ENCODE assay signal across 17 cellular contexts in the genomic region with DNA sequence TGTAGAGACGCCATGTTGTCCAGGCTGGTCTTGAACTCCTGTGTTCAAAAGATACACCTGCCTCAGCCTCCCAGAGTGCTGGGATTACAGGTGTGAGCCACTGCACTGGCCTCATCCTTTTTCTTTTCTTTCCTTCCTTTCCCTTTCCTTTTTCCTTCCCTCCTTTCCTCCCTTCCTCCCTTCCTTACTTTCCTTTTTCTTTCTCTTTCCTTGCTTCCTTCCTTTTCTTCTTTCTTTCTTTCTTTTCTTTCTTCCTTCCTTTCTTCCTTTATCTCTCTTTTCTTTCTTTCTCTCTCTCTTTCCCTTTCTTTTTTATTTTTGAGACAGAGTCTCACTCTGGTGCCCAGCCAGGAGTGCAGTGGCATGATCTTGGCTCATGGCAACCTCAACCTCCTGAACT. TPM values are rescaled to one million over a fixed set of nuclear protein-coding genes. Genes with fewer than 3 reads are reported as not detected.
DNase-seq lines count a peak whose midpoint lies in the region; ATAC-seq and TF ChIP-seq lines count a peak whose summit lies in the region.
"Had no signal": no experiment of that assay in that cellular context is flagged by ENCODE, and none has a peak within 500 bp of the region (broad histone marks: within the 10 kb centered on the region; RNA-seq: fewer than 3 reads in every experiment).

No MANE protein-coding gene starts in this region.

- CTCF ChIA-PET in activated CD8-positive, alpha-beta memory T cell treated with anti-CD3 and anti-CD28 coated beads, Interleukin-2, amount 10 ng/mL, durations not matched to agents 7 days and 5 days (lab: Charles Lee): interaction anchor here (1.7 kb wide), 1 partner anchor 10 kb away, joined by 3 read pairs; no protein-coding TSS in a partner anchor

- no peak overlapping the region for H3K4me3 ChIP-seq in testis
- H3K4me3 ChIP-seq: BLaER1 treated with 17β-estradiol and CSF1 and Interleukin-3, amounts not matched to agents 10 nM and 100 nM; GM12878 had no signal

- H3K4me3 Mint-ChIP-seq in stimulated activated naive CD8-positive, alpha-beta T cell treated with anti-CD3 and anti-CD28 coated beads, Interleukin-15, Interleukin-2, amounts not matched to agents 100 ng/mL and 50 ng/mL, for 24 hours: no peak overlapping the region
- no peak overlapping the region for H3K4me3 Mint-ChIP-seq in stimulated activated naive CD8-positive, alpha-beta T cell treated with anti-CD3 and anti-CD28 coated beads, Interleukin-15, amount 100 ng/mL, for 72 hours
- no peak overlapping the region for H3K4me3 Mint-ChIP-seq in activated T-helper 1 cell treated with anti-CD3 and anti-CD28 coated beads, Interleukin-12 subunit alpha, Interleukin-12 subunit beta, Interleukin-2, Interleukin-4 antibody, amounts not matched to agents 30 ng/mL and 10 ng/mL and 1 ng/mL, durations not matched to agents 14 hours and 24 hours and 36 hours
- peak overlapping the region in 1 of 3 experiments; percentile 24 for H3K4me3 Mint-ChIP-seq in nephron
- no peak overlapping the region for H3K4me3 Mint-ChIP-seq in activated CD8-positive, alpha-beta memory T cell treated with anti-CD3 and anti-CD28 coated beads, Interleukin-2, amount 10 ng/mL, durations not matched to agents 7 days and 5 days
- H3K4me3 Mint-ChIP-seq: B cell; CD8-positive, alpha-beta T cell; H9 had no signal

- intact Hi-C loops in activated T-helper 1 cell treated with anti-CD3 and anti-CD28 coated beads, Interleukin-12 subunit alpha, Interleukin-12 subunit beta, Interleukin-2, Interleukin-4 antibody, amounts not matched to agents 30 ng/mL and 10 ng/mL and 1 ng/mL, durations not matched to agents 14 hours and 24 hours and 36 hours (cut with micrococcal nuclease): no loop called here
- intact Hi-C loops in testis (cut with DNase I; ENCODE audit: low total_unique reads): no loop called here

- H3K27ac Mint-ChIP-seq in stimulated activated naive CD8-positive, alpha-beta T cell treated with anti-CD3 and anti-CD28 coated beads, Interleukin-15, Interleukin-2, amounts not matched to agents 100 ng/mL and 50 ng/mL, for 24 hours: peak overlapping the region; percentile 47
- H3K27ac Mint-ChIP-seq in stimulated activated naive CD8-positive, alpha-beta T cell treated with anti-CD3 and anti-CD28 coated beads, Interleukin-15, amount 100 ng/mL, for 72 hours: peak overlapping the region in 1 of 2 donors; percentile 10
- peak overlapping the region; percentile 14 for H3K27ac Mint-ChIP-seq in activated T-helper 1 cell treated with anti-CD3 and anti-CD28 coated beads, Interleukin-12 subunit alpha, Interleukin-12 subunit beta, Interleukin-2, Interleukin-4 antibody, amounts not matched to agents 30 ng/mL and 10 ng/mL and 1 ng/mL, durations not matched to agents 14 hours and 24 hours and 36 hours
- H3K27ac Mint-ChIP-seq in nephron: peak overlapping the region in 2 of 3 experiments; percentile 36 to 59
- H3K27ac Mint-ChIP-seq in activated CD8-positive, alpha-beta memory T cell treated with anti-CD3 and anti-CD28 coated beads, Interleukin-2, amount 10 ng/mL, durations not matched to agents 7 days and 5 days: no peak overlapping the region
- H3K27ac Mint-ChIP-seq: B cell; CD8-positive, alpha-beta T cell; H9 had no signal

- H3K27me3 ChIP-seq in testis: no peaks in the 10 kb centered on the region

- no peaks in the 10 kb centered on the region for H3K9me3 Mint-ChIP-seq in stimulated activated naive CD8-positive, alpha-beta T cell treated with anti-CD3 and anti-CD28 coated beads, Interleukin-15, Interleukin-2, amounts not matched to agents 100 ng/mL and 50 ng/mL, for 24 hours
- H3K9me3 Mint-ChIP-seq in stimulated activated naive CD8-positive, alpha-beta T cell treated with anti-CD3 and anti-CD28 coated beads, Interleukin-15, amount 100 ng/mL, for 72 hours: no peaks in the 10 kb centered on the region
- H3K9me3 Mint-ChIP-seq in activated T-helper 1 cell treated with anti-CD3 and anti-CD28 coated beads, Interleukin-12 subunit alpha, Interleukin-12 subunit beta, Interleukin-2, Interleukin-4 antibody, amounts not matched to agents 30 ng/mL and 10 ng/mL and 1 ng/mL, durations not matched to agents 14 hours and 24 hours and 36 hours: no peaks in the 10 kb centered on the region
- H3K9me3 Mint-ChIP-seq in nephron: no peaks in the 10 kb centered on the region
- H3K9me3 Mint-ChIP-seq in activated CD8-positive, alpha-beta memory T cell treated with anti-CD3 and anti-CD28 coated beads, Interleukin-2, amount 10 ng/mL, durations not matched to agents 7 days and 5 days (ENCODE audit: low read depth): no peaks in the 10 kb centered on the region
- H3K9me3 Mint-ChIP-seq: CD8-positive, alpha-beta T cell; H9 had no signal

- WGBS in testis, 2 donors: 88 to 95% methylated on average over 1 of the region's 1 CpG

- TF ChIP-seq CTCF in nephron (IDR thresholded peaks at IDR 0.05; ENCODE audit: unreplicated experiment in 3 of 3): no peak
- no peak for TF ChIP-seq CTCF in testis (IDR thresholded peaks at IDR 0.05)

- peaks cover 55% of the 10 kb centered on the region for H3K4me1 ChIP-seq in testis

- H3K36me3 Mint-ChIP-seq in stimulated activated naive CD8-positive, alpha-beta T cell treated with anti-CD3 and anti-CD28 coated beads, Interleukin-15, Interleukin-2, amounts not matched to agents 100 ng/mL and 50 ng/mL, for 24 hours (ENCODE audit: low read depth): peaks cover 4% of the 10 kb centered on the region
- H3K36me3 Mint-ChIP-seq in activated T-helper 1 cell treated with anti-CD3 and anti-CD28 coated beads, Interleukin-12 subunit alpha, Interleukin-12 subunit beta, Interleukin-2, Interleukin-4 antibody, amounts not matched to agents 30 ng/mL and 10 ng/mL and 1 ng/mL, durations not matched to agents 14 hours and 24 hours and 36 hours (ENCODE audit: low read depth): peaks cover 7% of the 10 kb centered on the region
- H3K36me3 Mint-ChIP-seq in nephron (ENCODE audit: low read depth): peaks cover 12% of the 10 kb centered on the region
- H3K36me3 Mint-ChIP-seq in activated CD8-positive, alpha-beta memory T cell treated with anti-CD3 and anti-CD28 coated beads, Interleukin-2, amount 10 ng/mL, durations not matched to agents 7 days and 5 days: peaks cover 3% of the 10 kb centered on the region

- no peaks in the 10 kb centered on the region for H3K9me3 ChIP-seq in testis
- H3K9me3 ChIP-seq: BLaER1 treated with 17β-estradiol and CSF1 and Interleukin-3, amounts not matched to agents 10 nM and 100 nM had no signal

- peaks cover 31% of the 10 kb centered on the region for H3K4me1 Mint-ChIP-seq in stimulated activated naive CD8-positive, alpha-beta T cell treated with anti-CD3 and anti-CD28 coated beads, Interleukin-15, Interleukin-2, amounts not matched to agents 100 ng/mL and 50 ng/mL, for 24 hours (ENCODE audit: low read depth)
- H3K4me1 Mint-ChIP-seq in stimulated activated naive CD8-positive, alpha-beta T cell treated with anti-CD3 and anti-CD28 coated beads, Interleukin-15, amount 100 ng/mL, for 72 hours: peaks cover 43% of the 10 kb centered on the region
- H3K4me1 Mint-ChIP-seq in activated T-helper 1 cell treated with anti-CD3 and anti-CD28 coated beads, Interleukin-12 subunit alpha, Interleukin-12 subunit beta, Interleukin-2, Interleukin-4 antibody, amounts not matched to agents 30 ng/mL and 10 ng/mL and 1 ng/mL, durations not matched to agents 14 hours and 24 hours and 36 hours (ENCODE audit: low read depth): peaks cover 23% of the 10 kb centered on the region
- peaks cover 47% of the 10 kb centered on the region for H3K4me1 Mint-ChIP-seq in nephron
- H3K4me1 Mint-ChIP-seq in activated CD8-positive, alpha-beta memory T cell treated with anti-CD3 and anti-CD28 coated beads, Interleukin-2, amount 10 ng/mL, durations not matched to agents 7 days and 5 days: peaks cover 22% of the 10 kb centered on the region

- H3K27ac ChIP-seq in testis: peak overlapping the region; percentile 15 to 98
- H3K27ac ChIP-seq: BLaER1 treated with 17β-estradiol and CSF1 and Interleukin-3, amounts not matched to agents 10 nM and 100 nM had no signal

- no peak for ATAC-seq in stimulated activated naive CD8-positive, alpha-beta T cell treated with anti-CD3 and anti-CD28 coated beads, Interleukin-15, amount 100 ng/mL, for 72 hours
- ATAC-seq in GM18867 (IDR thresholded peaks at IDR 0.05; ENCODE audit: unreplicated experiment): no peak
- ATAC-seq in activated CD8-positive, alpha-beta memory T cell treated with anti-CD3 and anti-CD28 coated beads, Interleukin-2, amount 10 ng/mL, durations not matched to agents 7 days and 5 days: no peak
- ATAC-seq: CD8-positive, alpha-beta T cell; GM12878 had no signal

- no peak for TF ChIP-seq POLR2A in testis (IDR thresholded peaks at IDR 0.05)

- H3K36me3 ChIP-seq in testis (ENCODE audit: low read depth, missing control alignments): no peaks in the 10 kb centered on the region
- H3K36me3 ChIP-seq: BLaER1 treated with 17β-estradiol and CSF1 and Interleukin-3, amounts not matched to agents 10 nM and 100 nM had no signal

- H3K27me3 Mint-ChIP-seq in stimulated activated naive CD8-positive, alpha-beta T cell treated with anti-CD3 and anti-CD28 coated beads, Interleukin-15, Interleukin-2, amounts not matched to agents 100 ng/mL and 50 ng/mL, for 24 hours: no peaks in the 10 kb centered on the region
- no peaks in the 10 kb centered on the region for H3K27me3 Mint-ChIP-seq in stimulated activated naive CD8-positive, alpha-beta T cell treated with anti-CD3 and anti-CD28 coated beads, Interleukin-15, amount 100 ng/mL, for 72 hours
- peaks cover 6% of the 10 kb centered on the region for H3K27me3 Mint-ChIP-seq in activated T-helper 1 cell treated with anti-CD3 and anti-CD28 coated beads, Interleukin-12 subunit alpha, Interleukin-12 subunit beta, Interleukin-2, Interleukin-4 antibody, amounts not matched to agents 30 ng/mL and 10 ng/mL and 1 ng/mL, durations not matched to agents 14 hours and 24 hours and 36 hours (ENCODE audit: insufficient read depth)
- peaks cover 8% of the 10 kb centered on the region for H3K27me3 Mint-ChIP-seq in nephron (ENCODE audit: low read depth)
- H3K27me3 Mint-ChIP-seq in activated CD8-positive, alpha-beta memory T cell treated with anti-CD3 and anti-CD28 coated beads, Interleukin-2, amount 10 ng/mL, durations not matched to agents 7 days and 5 days: peaks cover 6% of the 10 kb centered on the region
- H3K27me3 Mint-ChIP-seq: B cell had no signal

- DNase-seq in stimulated activated naive CD8-positive, alpha-beta T cell treated with anti-CD3 and anti-CD28 coated beads, Interleukin-15, amount 100 ng/mL, for 72 hours: no peak
- DNase-seq in activated T-helper 1 cell treated with anti-CD3 and anti-CD28 coated beads, Interleukin-12 subunit alpha, Interleukin-12 subunit beta, Interleukin-2, Interleukin-4 antibody, amounts not matched to agents 30 ng/mL and 10 ng/mL and 1 ng/mL, durations not matched to agents 14 hours and 24 hours and 36 hours (ENCODE audit: low spot score): no peak
- DNase-seq in testis (no peak), activated gamma-delta T cell treated with Interleukin-2 at 50 U/mL for 16 hours (no peak)
- no peak for DNase-seq in activated CD8-positive, alpha-beta memory T cell treated with anti-CD3 and anti-CD28 coated beads, Interleukin-2, amount 10 ng/mL, durations not matched to agents 7 days and 5 days
- DNase-seq: Calu3; CD8-positive, alpha-beta T cell; DND-41; EL; H9; IMR-90 had no signal

RNA-seq across cellular contexts. Expression of a gene that starts 5.8 kb away (rescaled TPM):
- 4.0 TPM in 2 replicates for total RNA-seq in activated T-helper 1 cell treated with anti-CD3 and anti-CD28 coated beads, Interleukin-12 subunit alpha, Interleukin-12 subunit beta, Interleukin-2, Interleukin-4 antibody, amounts not matched to agents 30 ng/mL and 10 ng/mL and 1 ng/mL, durations not matched to agents 14 hours and 24 hours and 36 hours
- 100 to 1,000 TPM; 103 to 194 TPM for total RNA-seq in testis
- 71.5 TPM for polyA plus RNA-seq in testis (ENCODE audit: insufficient read depth, low read depth, low replicate concordance)
- 1 to 10 TPM; 4.1 to 5.4 TPM for total RNA-seq in activated CD8-positive, alpha-beta memory T cell treated with anti-CD3 and anti-CD28 coated beads, Interleukin-2, amount 10 ng/mL, durations not matched to agents 7 days and 5 days

RNA-seq across cellular contexts. Expression of a gene that starts 5.9 kb away (rescaled TPM):
- total RNA-seq in activated T-helper 1 cell treated with anti-CD3 and anti-CD28 coated beads, Interleukin-12 subunit alpha, Interleukin-12 subunit beta, Interleukin-2, Interleukin-4 antibody, amounts not matched to agents 30 ng/mL and 10 ng/mL and 1 ng/mL, durations not matched to agents 14 hours and 24 hours and 36 hours: 0.51 and 1.3 TPM in 2 replicates
- total RNA-seq in testis: 10 to 100 TPM; 25.7 to 72.9 TPM
- polyA plus RNA-seq in testis (ENCODE audit: insufficient read depth, low read depth, low replicate concordance): 55.6 TPM
- under 1 TPM; 0.70 TPM for total RNA-seq in activated CD8-positive, alpha-beta memory T cell treated with anti-CD3 and anti-CD28 coated beads, Interleukin-2, amount 10 ng/mL, durations not matched to agents 7 days and 5 days
- total RNA-seq: IMR-90 had no signal

RNA-seq across cellular contexts. Expression of a gene that starts 20.4 kb away (rescaled TPM):
- 31.6 and 31.8 TPM in 2 replicates for total RNA-seq in activated T-helper 1 cell treated with anti-CD3 and anti-CD28 coated beads, Interleukin-12 subunit alpha, Interleukin-12 subunit beta, Interleukin-2, Interleukin-4 antibody, amounts not matched to agents 30 ng/mL and 10 ng/mL and 1 ng/mL, durations not matched to agents 14 hours and 24 hours and 36 hours
- 100 to 1,000 TPM; 288 to 312 TPM for total RNA-seq in testis
- polyA plus RNA-seq in testis (ENCODE audit: insufficient read depth, low read depth, low replicate concordance): 326 TPM
- total RNA-seq in activated CD8-positive, alpha-beta memory T cell treated with anti-CD3 and anti-CD28 coated beads, Interleukin-2, amount 10 ng/mL, durations not matched to agents 7 days and 5 days: 10 to 100 TPM; 11.2 to 11.8 TPM

RNA-seq across cellular contexts. Expression of a gene that starts 37.8 kb away (rescaled TPM):
- 48.8 and 50.3 TPM in 2 replicates for total RNA-seq in activated T-helper 1 cell treated with anti-CD3 and anti-CD28 coated beads, Interleukin-12 subunit alpha, Interleukin-12 subunit beta, Interleukin-2, Interleukin-4 antibody, amounts not matched to agents 30 ng/mL and 10 ng/mL and 1 ng/mL, durations not matched to agents 14 hours and 24 hours and 36 hours
- total RNA-seq in testis: 100 to 1,000 TPM; 160 to 234 TPM
- 130 TPM for polyA plus RNA-seq in testis (ENCODE audit: insufficient read depth, low read depth, low replicate concordance)
- 10 to 100 TPM; 39.8 to 43.3 TPM for total RNA-seq in activated CD8-positive, alpha-beta memory T cell treated with anti-CD3 and anti-CD28 coated beads, Interleukin-2, amount 10 ng/mL, durations not matched to agents 7 days and 5 days

Comparison
In these comparisons a context has a peak if more than half of its experiments do, and no peak if none do; other contexts are left out.
1. RNA of a gene that starts 5.8 kb away (total RNA-seq): 103 to 194 TPM in testis; 4.1 to 5.4 TPM in activated CD8-positive, alpha-beta memory T cell treated with anti-CD3 and anti-CD28 coated beads, Interleukin-2, amount 10 ng/mL, durations not matched to agents 7 days and 5 days and 4.0 TPM in activated T-helper 1 cell treated with anti-CD3 and anti-CD28 coated beads, Interleukin-12 subunit alpha, Interleukin-12 subunit beta, Interleukin-2, Interleukin-4 antibody, amounts not matched to agents 30 ng/mL and 10 ng/mL and 1 ng/mL, durations not matched to agents 14 hours and 24 hours and 36 hours; every median in the first group is over 10 times any median in the second.
2. RNA of a gene that starts 5.9 kb away (total RNA-seq): 25.7 to 72.9 TPM in testis; 0.51 to 1.3 TPM in activated T-helper 1 cell treated with anti-CD3 and anti-CD28 coated beads, Interleukin-12 subunit alpha, Interleukin-12 subunit beta, Interleukin-2, Interleukin-4 antibody, amounts not matched to agents 30 ng/mL and 10 ng/mL and 1 ng/mL, durations not matched to agents 14 hours and 24 hours and 36 hours and 0.70 TPM in activated CD8-positive, alpha-beta memory T cell treated with anti-CD3 and anti-CD28 coated beads, Interleukin-2, amount 10 ng/mL, durations not matched to agents 7 days and 5 days; every median in the first group is over 10 times any median in the second.